23 cellular contexts compared by ENCODE assay signal in the genomic region with DNA sequence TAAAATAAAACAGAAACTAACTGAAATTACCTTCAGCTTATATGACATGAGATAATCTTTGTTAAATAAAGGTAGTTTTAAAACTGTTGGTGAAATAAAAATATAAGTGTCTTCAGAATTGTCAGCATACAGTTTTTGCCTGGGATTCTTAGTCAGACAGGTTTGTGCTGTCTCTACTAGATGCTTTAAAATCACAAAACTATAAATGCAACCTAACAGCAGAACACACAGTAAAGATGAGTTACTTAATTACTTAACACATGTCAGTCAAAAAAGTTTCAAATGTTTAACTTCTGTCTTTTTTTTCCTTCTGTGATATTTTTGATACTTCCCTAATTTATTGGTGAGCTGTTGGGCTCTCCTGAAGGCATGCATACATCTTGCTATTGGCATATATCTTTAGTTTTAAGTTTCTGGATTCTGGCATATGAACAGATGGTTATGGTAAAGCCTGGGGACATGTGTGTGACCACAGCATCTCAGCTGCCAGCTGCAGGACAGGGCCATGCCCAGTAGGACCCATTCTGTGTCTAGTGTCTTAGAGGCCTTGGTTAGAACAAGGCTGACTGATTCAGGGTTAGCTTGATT.
"Had no signal": no experiment of that assay in that cellular context is flagged by ENCODE, and none has a peak within 500 bp of the region (broad histone marks: within the 10 kb centered on the region; RNA-seq: fewer than 3 reads in every experiment).

No MANE protein-coding gene starts in this region.

- ATAC-seq: Panc1, PC-3, Right ventricle myocardium inferior, SK-N-SH treated with all-trans-retinoic acid at 6 μM for 48 hours, T-helper 17 cell had no signal

- H3K27ac ChIP-seq: HL-60 had no signal

- DNase-seq: KBM-7, NCI-H1048, NCI-H1105, NCI-H1417, NCI-H1436 treated with DMSO at 0.1 percent for 48 hours, NCI-H1694, NCI-H187 treated with DMSO at 0.1 percent for 48 hours, NCI-H2029 treated with DMSO at 0.1 percent for 48 hours, NCI-H2107, NCI-H2171 treated with DMSO at 0.1 percent for 48 hours, NCI-H345, NCI-H446 treated with DMSO at 0.1 percent for 48 hours, NCI-H510A treated with DMSO at 0.1 percent for 48 hours, NCI-H526, NCI-H774, PC-3, SHP77 treated with DMSO at 0.1 percent for 48 hours, T-helper 1 cell, T-helper 17 cell had no signal
